16 cellular contexts compared by ENCODE assay signal in the genomic region with DNA sequence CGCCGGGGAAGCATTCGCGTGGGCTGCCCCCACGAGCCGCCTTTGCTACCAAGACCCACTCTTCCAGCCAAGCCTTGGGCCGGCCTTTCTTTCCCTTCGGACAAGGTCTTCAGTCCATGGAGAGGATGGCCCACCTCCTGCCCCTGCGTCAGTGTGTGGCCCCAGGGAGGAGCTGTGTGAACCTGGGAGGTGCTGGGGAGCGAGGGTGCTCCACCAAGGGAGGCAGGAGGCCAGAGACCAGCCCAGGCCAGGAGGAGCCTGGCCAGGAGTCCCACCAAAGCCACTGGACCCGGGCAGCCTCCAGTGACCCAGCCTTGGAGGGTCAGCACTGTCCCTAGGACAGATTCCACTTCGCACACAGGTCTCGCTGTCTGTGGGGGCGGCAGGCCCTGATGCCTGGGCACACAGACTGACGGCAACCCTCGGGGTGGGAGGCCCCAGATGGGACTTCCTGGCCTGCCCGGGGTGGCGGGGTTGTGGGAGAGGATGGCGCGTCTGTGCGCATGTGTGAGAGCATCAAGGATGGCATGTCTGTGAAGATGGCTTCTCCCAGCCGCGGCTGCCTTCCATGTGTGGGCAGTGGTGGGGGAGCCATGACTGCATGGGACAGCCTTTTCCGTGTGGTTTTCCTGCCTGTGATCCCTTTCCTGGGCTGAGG.
DNase-seq lines count a peak whose midpoint lies in the region; ATAC-seq and TF ChIP-seq lines count a peak whose summit lies in the region.
"Had no signal": no experiment of that assay in that cellular context is flagged by ENCODE, and none has a peak within 500 bp of the region (broad histone marks: within the 10 kb centered on the region; RNA-seq: fewer than 3 reads in every experiment).

No MANE protein-coding gene starts in this region.

- TF ChIP-seq CTCF in right atrium auricular region (IDR thresholded peaks at IDR 0.05) (no peak), chondrocyte (IDR thresholded peaks at IDR 0.05) (no peak), smooth muscle cell (IDR thresholded peaks at IDR 0.05; ENCODE audit: borderline replicate concordance, insufficient read depth, poor library complexity, severe bottlenecking) (no peak)

- no peaks in the 10 kb centered on the region for H3K9me3 ChIP-seq in right atrium auricular region
- H3K9me3 ChIP-seq in smooth muscle cell (replicated peaks; ENCODE audit: low read depth): no peaks in the 10 kb centered on the region
- H3K9me3 ChIP-seq: A549 had no signal

- no peaks in the 10 kb centered on the region for H3K79me2 ChIP-seq in smooth muscle cell (ENCODE audit: low read depth)

- no peak overlapping the region for H3K27ac Mint-ChIP-seq in chondrocyte (ENCODE audit: unreplicated experiment)

- no peaks in the 10 kb centered on the region for H3K27me3 ChIP-seq in right atrium auricular region
- H3K27me3 ChIP-seq in smooth muscle cell (ENCODE audit: low read depth): no peaks in the 10 kb centered on the region

- H2AFZ ChIP-seq in smooth muscle cell (ENCODE audit: low read depth): no peak overlapping the region

- H3K36me3 Mint-ChIP-seq in chondrocyte (ENCODE audit: low read depth): no peaks in the 10 kb centered on the region

- H3K4me2 ChIP-seq in smooth muscle cell: no peak overlapping the region
- H3K4me2 ChIP-seq: A549 had no signal

- no peak overlapping the region for H3K27ac ChIP-seq in right atrium auricular region
- H3K27ac ChIP-seq in smooth muscle cell (ENCODE audit: low read depth): no peak overlapping the region
- no peak overlapping the region for H3K27ac ChIP-seq in caudate nucleus (ENCODE audit: low read depth, low read length)
- H3K27ac ChIP-seq: A549 had no signal

- no peak overlapping the region for H3K9ac ChIP-seq in smooth muscle cell (ENCODE audit: low read depth)

- intact Hi-C loops in cardiac septum (cut with DNase I) (no loop called here), posterior vena cava (cut with DNase I) (no loop called here)

- H3K4me3 Mint-ChIP-seq in chondrocyte (ENCODE audit: unreplicated experiment): no peak overlapping the region
- H3K4me3 Mint-ChIP-seq: CD8-positive, alpha-beta memory T cell had no signal

- no peak for ATAC-seq in left lobe of liver
- ATAC-seq: A549, K562, Panc1 had no signal

- H4K20me1 ChIP-seq in smooth muscle cell (ENCODE audit: low read depth): no peaks in the 10 kb centered on the region

- H3F3A ChIP-seq in smooth muscle cell (ENCODE audit: low read depth): no peaks in the 10 kb centered on the region

- no peaks in the 10 kb centered on the region for H3K9me3 Mint-ChIP-seq in chondrocyte (ENCODE audit: low read depth)
- H3K9me3 Mint-ChIP-seq: CD8-positive, alpha-beta memory T cell had no signal

- peaks cover 24% of the 10 kb centered on the region for H3K4me1 Mint-ChIP-seq in chondrocyte (ENCODE audit: low read depth)

- H3K4me3 ChIP-seq in right atrium auricular region: no peak overlapping the region
- H3K4me3 ChIP-seq in smooth muscle cell: no peak overlapping the region
- H3K4me3 ChIP-seq: A549, K562 had no signal

- DNase-seq in cardiac septum (ENCODE audit: low spot score): peak; percentile 66
- DNase-seq in right atrium auricular region (ENCODE audit: low spot score): no peak
- peak; percentile 87 for DNase-seq in chondrocyte (ENCODE audit: low spot score)
- peak; percentile 56 for DNase-seq in posterior vena cava (ENCODE audit: low spot score)
- DNase-seq in left lobe of liver (ENCODE audit: low spot score): no peak
- no peak for DNase-seq in smooth muscle cell (lab: John Stamatoyannopoulos, UW; ENCODE audit: unreplicated experiment)
- DNase-seq in caudate nucleus (lab: John Stamatoyannopoulos, UW): no peak
- DNase-seq: C1 segment of cervical spinal cord, DMS53, NCI-H1105 treated with DMSO at 0.1 percent for 48 hours, NCI-H1694 treated with DMSO at 0.1 percent for 48 hours, Right ventricle myocardium superior had no signal

- H3K27me3 Mint-ChIP-seq in chondrocyte (ENCODE audit: low read depth): peaks cover 30% of the 10 kb centered on the region

- no peaks in the 10 kb centered on the region for H3K4me1 ChIP-seq in right atrium auricular region
- H3K4me1 ChIP-seq in smooth muscle cell (ENCODE audit: low read depth): no peaks in the 10 kb centered on the region

- no peaks in the 10 kb centered on the region for H3K36me3 ChIP-seq in right atrium auricular region
- H3K36me3 ChIP-seq in smooth muscle cell (ENCODE audit: low read depth): no peaks in the 10 kb centered on the region

- WGBS in smooth muscle cell (ENCODE audit: low lambda C conversion rate): 94% methylated on average over 24 of the region's 24 CpGs

Comparison
In these comparisons a context has a peak if more than half of its experiments do, and no peak if none do; other contexts are left out.
1. DNase-seq: peak in cardiac septum (single experiment), chondrocyte (single experiment) and posterior vena cava (single experiment); none in right atrium auricular region (single experiment), left lobe of liver (single experiment), smooth muscle cell (single experiment) and caudate nucleus (0 of 61).